ENCODE assay signal across 8 cellular contexts in the genomic region with DNA sequence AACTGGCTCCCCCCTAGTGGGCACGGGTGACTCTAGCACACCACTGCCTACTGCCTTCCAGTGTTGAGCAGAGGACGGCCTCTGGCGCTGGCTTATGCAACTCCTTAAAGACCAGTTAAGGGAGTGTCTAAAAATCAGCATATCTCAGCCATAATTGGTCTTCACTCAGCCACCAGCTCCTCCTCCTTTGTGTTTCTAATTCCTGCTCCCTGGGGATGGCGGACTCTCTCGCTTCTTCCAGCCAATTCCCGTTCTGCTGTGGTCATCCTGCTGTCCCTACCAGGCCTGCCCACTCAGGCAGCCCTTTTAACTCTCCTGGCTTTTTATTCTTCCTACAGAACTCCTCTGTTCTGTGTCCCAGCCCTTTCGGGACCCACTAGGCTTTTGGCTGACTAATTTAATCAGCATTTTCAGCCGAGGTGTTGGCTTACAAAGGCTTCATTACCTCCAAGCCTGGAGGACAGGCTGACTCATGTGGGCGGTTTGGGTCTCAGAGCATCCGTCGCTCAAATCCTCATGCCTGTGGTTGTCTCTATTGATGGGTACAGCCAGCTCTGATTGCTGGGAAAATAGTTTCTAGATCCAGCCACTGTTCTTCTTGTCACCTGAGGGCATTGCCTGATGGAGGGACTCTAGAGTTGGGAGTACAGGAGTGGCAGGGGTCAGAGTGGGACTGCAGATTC.
DNase-seq lines count a peak whose midpoint lies in the region; ATAC-seq and TF ChIP-seq lines count a peak whose summit lies in the region.

No MANE protein-coding gene starts in this region.

- intact Hi-C loops in body of pancreas (cut with DNase I) (no loop called here), right lobe of liver (cut with DNase I) (no loop called here)

- H3K4me3 ChIP-seq in NB4 (ENCODE audit: low read depth, low read length) (no peak overlapping the region), body of pancreas (no peak overlapping the region), right lobe of liver (no peak overlapping the region)

- TF ChIP-seq CTCF in NB4 (IDR thresholded peaks at IDR 0.05; ENCODE audit: low read depth, low read length): no peak
- TF ChIP-seq CTCF in body of pancreas (IDR thresholded peaks at IDR 0.05): peak in 2 of 7 experiments; percentile 9 to 16
- peak in 1 of 4 donors; percentile 22 for TF ChIP-seq CTCF in right lobe of liver (IDR thresholded peaks at IDR 0.05)

- peaks cover 7% of the 10 kb centered on the region for H3K4me1 ChIP-seq in body of pancreas
- peaks cover 0 to 23% (median 7%) of the 10 kb centered on the region in 4 donors for H3K4me1 ChIP-seq in right lobe of liver

- ATAC-seq in body of pancreas: peak; percentile 59
- peak in 3 of 4 donors; percentile 37 to 65 (median 59) for ATAC-seq in right lobe of liver
- no peak for ATAC-seq in HG03196 (IDR thresholded peaks at IDR 0.05; ENCODE audit: unreplicated experiment)
- ATAC-seq in GM18870 (IDR thresholded peaks at IDR 0.05; ENCODE audit: unreplicated experiment): no peak
- ATAC-seq in HG02973 (IDR thresholded peaks at IDR 0.05; ENCODE audit: unreplicated experiment): no peak

- H3K9me3 ChIP-seq in body of pancreas (no peaks in the 10 kb centered on the region), right lobe of liver (no peaks in the 10 kb centered on the region)

- WGBS in body of pancreas, 2 donors: 38 to 47% methylated on average over 11 of the region's 11 CpGs
- WGBS in right lobe of liver (ENCODE audit: insufficient coverage, low coverage, low lambda C conversion rate, missing lambda C conversion rate): 46% methylated on average over 10 of the region's 11 CpGs

- H3K27ac ChIP-seq in body of pancreas: no peak overlapping the region
- no peak overlapping the region for H3K27ac ChIP-seq in right lobe of liver

- no peaks in the 10 kb centered on the region for H3K27me3 ChIP-seq in body of pancreas
- H3K27me3 ChIP-seq in right lobe of liver: no peaks in the 10 kb centered on the region

- no peak for TF ChIP-seq POLR2A in NB4 (IDR thresholded peaks at IDR 0.05; ENCODE audit: extremely low read depth, insufficient read length)
- no peak for TF ChIP-seq POLR2A in body of pancreas (IDR thresholded peaks at IDR 0.05)
- no peak for TF ChIP-seq POLR2A in right lobe of liver (IDR thresholded peaks at IDR 0.05)

- H3K36me3 ChIP-seq in body of pancreas (replicated peaks in 1 of 2; ENCODE audit: insufficient read depth in 1 of 2, low read depth in 2 of 2) (no peaks in the 10 kb centered on the region), right lobe of liver (no peaks in the 10 kb centered on the region)

- DNase-seq in D341Med (ENCODE audit: low spot score) (peak; percentile 70), NB4 (ENCODE audit: low read depth) (peak; percentile 60), body of pancreas (peak in 2 of 4 donors; percentile 13 to 22), right lobe of liver (no peak), NCI-H69 (lab: John Stamatoyannopoulos, UW) (no peak)

Comparison
In these comparisons a context has a peak if more than half of its experiments do, and no peak if none do; other contexts are left out.
1. DNase-seq: peak in D341Med (single experiment) and NB4 (single experiment); none in right lobe of liver (0 of 3) and NCI-H69 (single experiment).
2. ATAC-seq: peak in body of pancreas (single experiment) and right lobe of liver (3 of 4); none in HG03196 (single experiment), GM18870 (single experiment) and HG02973 (single experiment).